In genomic region chr6:75268121-75268987, GRCh38 we compare ENCODE assay signal across 13 cellular contexts. TPM values are rescaled to one million over a fixed set of nuclear protein-coding genes. Genes with fewer than 3 reads are reported as not detected.
DNase-seq lines count a peak whose midpoint lies in the region; ATAC-seq and TF ChIP-seq lines count a peak whose summit lies in the region.
"Had no signal": no experiment of that assay in that cellular context is flagged by ENCODE, and none has a peak within 500 bp of the region (broad histone marks: within the 10 kb centered on the region; RNA-seq: fewer than 3 reads in every experiment).

No MANE protein-coding gene starts in this region.

- H4K20me1 ChIP-seq in hepatocyte (ENCODE audit: insufficient read depth, poor library complexity, severe bottlenecking) = peaks cover 14% of the 10 kb centered on the region

- CTCF ChIA-PET in activated CD8-positive, alpha-beta T cell treated with anti-CD3 and anti-CD28 coated beads for 36 hours (lab: Charles Lee) = interaction anchor here (0.6 to 3.3 kb wide), 17 partner anchors 7 to 431 kb away, joined by 3 to 41 read pairs (median 7); partner anchors contain the start of genes COX7A2 and TMEM30A
- CTCF ChIA-PET in activated CD8-positive, alpha-beta T cell treated with anti-CD3 and anti-CD28 coated beads, Interleukin-2, amount 10 ng/mL, durations not matched to agents 7 days and 5 days (lab: Charles Lee) = interaction anchor here (0.7 to 6.8 kb wide), 8 partner anchors 12 to 259 kb away, joined by 3 to 101 read pairs (median 4); partner anchors contain the start of gene TMEM30A

- no peaks in the 10 kb centered on the region for H3K27me3 ChIP-seq in RWPE2 (ENCODE audit: insufficient read depth, poor library complexity, severe bottlenecking)
- H3K27me3 ChIP-seq in hepatocyte = no peaks in the 10 kb centered on the region
- H3K27me3 ChIP-seq: right lobe of liver had no signal

- H3K9me3 ChIP-seq in RWPE2 (ENCODE audit: severe bottlenecking) (no peaks in the 10 kb centered on the region), hepatocyte (ENCODE audit: low read depth) (no peaks in the 10 kb centered on the region)
- H3K9me3 ChIP-seq: right lobe of liver had no signal

- peak; percentile 71 for ATAC-seq in activated CD8-positive, alpha-beta T cell treated with anti-CD3 and anti-CD28 coated beads for 36 hours
- no peak for ATAC-seq in activated CD8-positive, alpha-beta T cell treated with anti-CD3 and anti-CD28 coated beads, Interleukin-2, amount 10 ng/mL, durations not matched to agents 7 days and 5 days
- ATAC-seq in RWPE2 (ENCODE audit: low read depth) (peak; percentile 73), HG03520 (IDR thresholded peaks at IDR 0.05; ENCODE audit: unreplicated experiment) (no peak), GM18909 (IDR thresholded peaks at IDR 0.05; ENCODE audit: poor library complexity, unreplicated experiment) (no peak)
- peak; percentile 65 for ATAC-seq in stimulated activated naive CD8-positive, alpha-beta T cell treated with anti-CD3 and anti-CD28 coated beads, Interleukin-15, Interleukin-2, amounts not matched to agents 100 U/mL and 50 U/mL, for 24 hours
- ATAC-seq: stimulated activated naive B cell treated with anti-CD40 and anti-IgM and Interleukin-4, amounts not matched to agents 10 μg/mL and 1 μg/mL and 100 μg/mL, for 72 hours had no signal

- H3K36me3 Mint-ChIP-seq in activated CD8-positive, alpha-beta T cell treated with anti-CD3 and anti-CD28 coated beads for 36 hours (ENCODE audit: low read depth) = peaks cover 29% of the 10 kb centered on the region
- H3K36me3 Mint-ChIP-seq in activated CD8-positive, alpha-beta T cell treated with anti-CD3 and anti-CD28 coated beads, Interleukin-2, amount 10 ng/mL, durations not matched to agents 7 days and 5 days (ENCODE audit: low read depth) = peaks cover 29% of the 10 kb centered on the region

- DNase-seq in activated CD8-positive, alpha-beta T cell treated with anti-CD3 and anti-CD28 coated beads for 36 hours = no peak
- no peak for DNase-seq in activated CD8-positive, alpha-beta T cell treated with anti-CD3 and anti-CD28 coated beads, Interleukin-2, amount 10 ng/mL, durations not matched to agents 7 days and 5 days
- no peak for DNase-seq in RWPE2 (ENCODE audit: low spot score)
- DNase-seq in hepatocyte (ENCODE audit: low spot score) = no peak
- DNase-seq in stimulated activated naive CD8-positive, alpha-beta T cell treated with anti-CD3 and anti-CD28 coated beads, Interleukin-15, Interleukin-2, amounts not matched to agents 100 U/mL and 50 U/mL, for 24 hours = no peak
- no peak for DNase-seq in NOMO-1 treated with DMSO at 0.1 percent for 48 hours (lab: John Stamatoyannopoulos, UW; ENCODE audit: unreplicated experiment)
- DNase-seq: activated naive CD8-positive, alpha-beta T cell treated with anti-CD3 and anti-CD28 coated beads, Interleukin-2, amount 10 ng/mL, durations not matched to agents 7 days and 5 days; NCI-H2081; right lobe of liver; stimulated activated naive B cell treated with anti-CD40 and anti-IgM and Interleukin-4, amounts not matched to agents 10 μg/mL and 1 μg/mL and 100 μg/mL, for 72 hours had no signal

- 79% methylated on average over 5 of the region's 5 CpGs for WGBS in hepatocyte (ENCODE audit: low lambda C conversion rate, missing lambda C conversion rate)

- H3K4me3 ChIP-seq in RWPE2 (ENCODE audit: severe bottlenecking) (no peak overlapping the region), hepatocyte (no peak overlapping the region)
- H3K4me3 ChIP-seq: right lobe of liver had no signal

- TF ChIP-seq CTCF in activated CD8-positive, alpha-beta T cell treated with anti-CD3 and anti-CD28 coated beads for 36 hours (IDR thresholded peaks at IDR 0.05) = no peak
- no peak for TF ChIP-seq CTCF in RWPE2 (IDR thresholded peaks at IDR 0.05; ENCODE audit: poor library complexity, severe bottlenecking)
- no peak for TF ChIP-seq CTCF in hepatocyte (IDR thresholded peaks at IDR 0.05; ENCODE audit: poor library complexity)

- H3K4me2 ChIP-seq in hepatocyte = peak overlapping the region; percentile 12

- peaks cover 52% of the 10 kb centered on the region for H3K36me3 ChIP-seq in RWPE2 (ENCODE audit: low read depth)
- H3K36me3 ChIP-seq in hepatocyte (replicated peaks; ENCODE audit: insufficient read depth, low read depth) = no peaks in the 10 kb centered on the region

- no peak overlapping the region for H3K4me3 Mint-ChIP-seq in activated CD8-positive, alpha-beta T cell treated with anti-CD3 and anti-CD28 coated beads for 36 hours
- H3K4me3 Mint-ChIP-seq in activated CD8-positive, alpha-beta T cell treated with anti-CD3 and anti-CD28 coated beads, Interleukin-2, amount 10 ng/mL, durations not matched to agents 7 days and 5 days = no peak overlapping the region
- H3K4me3 Mint-ChIP-seq: activated naive CD8-positive, alpha-beta T cell treated with anti-CD3 and anti-CD28 coated beads, Interleukin-2, amount 10 ng/mL, durations not matched to agents 7 days and 5 days; stimulated activated naive B cell treated with anti-CD40 and anti-IgM and Interleukin-4, amounts not matched to agents 10 μg/mL and 1 μg/mL and 100 μg/mL, for 72 hours had no signal

- POLR2A ChIA-PET in activated CD8-positive, alpha-beta T cell treated with anti-CD3 and anti-CD28 coated beads for 36 hours (lab: Charles Lee) = interaction anchor here (0.8 kb wide), 1 partner anchor 332 kb away, joined by 3 read pairs; no protein-coding TSS in a partner anchor
- POLR2A ChIA-PET in activated CD8-positive, alpha-beta T cell treated with anti-CD3 and anti-CD28 coated beads, Interleukin-2, amount 10 ng/mL, durations not matched to agents 7 days and 5 days (lab: Charles Lee) = interaction anchor here (0.6 to 1.8 kb wide), 3 partner anchors 15 to 25 kb away, joined by 3 to 11 read pairs (median 3); partner anchors contain the start of gene COX7A2

- H3K27me3 Mint-ChIP-seq in activated CD8-positive, alpha-beta T cell treated with anti-CD3 and anti-CD28 coated beads for 36 hours = no peaks in the 10 kb centered on the region
- no peaks in the 10 kb centered on the region for H3K27me3 Mint-ChIP-seq in activated CD8-positive, alpha-beta T cell treated with anti-CD3 and anti-CD28 coated beads, Interleukin-2, amount 10 ng/mL, durations not matched to agents 7 days and 5 days (ENCODE audit: low read depth)
- H3K27me3 Mint-ChIP-seq: activated naive CD8-positive, alpha-beta T cell treated with anti-CD3 and anti-CD28 coated beads, Interleukin-2, amount 10 ng/mL, durations not matched to agents 7 days and 5 days; stimulated activated naive B cell treated with anti-CD40 and anti-IgM and Interleukin-4, amounts not matched to agents 10 μg/mL and 1 μg/mL and 100 μg/mL, for 72 hours had no signal

- H3K4me1 ChIP-seq in RWPE2 (ENCODE audit: insufficient read depth, poor library complexity, severe bottlenecking) = peaks cover 23% of the 10 kb centered on the region
- H3K4me1 ChIP-seq in hepatocyte (ENCODE audit: insufficient read depth) = peaks cover 14% of the 10 kb centered on the region

- H3K27ac ChIP-seq in RWPE2 (ENCODE audit: poor library complexity, severe bottlenecking) (peak overlapping the region; percentile 4), hepatocyte (peak overlapping the region; percentile 17)
- H3K27ac ChIP-seq: right lobe of liver had no signal

- peaks cover 2% of the 10 kb centered on the region for H3K9me3 Mint-ChIP-seq in activated CD8-positive, alpha-beta T cell treated with anti-CD3 and anti-CD28 coated beads for 36 hours
- H3K9me3 Mint-ChIP-seq in activated CD8-positive, alpha-beta T cell treated with anti-CD3 and anti-CD28 coated beads, Interleukin-2, amount 10 ng/mL, durations not matched to agents 7 days and 5 days (ENCODE audit: insufficient read depth) = no peaks in the 10 kb centered on the region
- H3K9me3 Mint-ChIP-seq: activated naive CD8-positive, alpha-beta T cell treated with anti-CD3 and anti-CD28 coated beads, Interleukin-2, amount 10 ng/mL, durations not matched to agents 7 days and 5 days had no signal

- H3K27ac Mint-ChIP-seq in activated CD8-positive, alpha-beta T cell treated with anti-CD3 and anti-CD28 coated beads for 36 hours = peak overlapping the region; percentile 44
- no peak overlapping the region for H3K27ac Mint-ChIP-seq in activated CD8-positive, alpha-beta T cell treated with anti-CD3 and anti-CD28 coated beads, Interleukin-2, amount 10 ng/mL, durations not matched to agents 7 days and 5 days
- H3K27ac Mint-ChIP-seq: activated naive CD8-positive, alpha-beta T cell treated with anti-CD3 and anti-CD28 coated beads, Interleukin-2, amount 10 ng/mL, durations not matched to agents 7 days and 5 days; stimulated activated naive B cell treated with anti-CD40 and anti-IgM and Interleukin-4, amounts not matched to agents 10 μg/mL and 1 μg/mL and 100 μg/mL, for 72 hours; T-helper 1 cell treated with Interleukin-12 subunit alpha and Interleukin-12 subunit beta and Interleukin-4 antibody, amounts not matched to agents 30 μg/mL and 1 μg/mL, for 36 hours had no signal

- peaks cover 93% of the 10 kb centered on the region for H3K79me2 ChIP-seq in hepatocyte

- peaks cover 52% of the 10 kb centered on the region for H3K4me1 Mint-ChIP-seq in activated CD8-positive, alpha-beta T cell treated with anti-CD3 and anti-CD28 coated beads for 36 hours (ENCODE audit: low read depth)
- H3K4me1 Mint-ChIP-seq in activated CD8-positive, alpha-beta T cell treated with anti-CD3 and anti-CD28 coated beads, Interleukin-2, amount 10 ng/mL, durations not matched to agents 7 days and 5 days (ENCODE audit: low read depth) = peaks cover 25% of the 10 kb centered on the region

- no peaks in the 10 kb centered on the region for H3K9me2 ChIP-seq in hepatocyte (replicated peaks; ENCODE audit: insufficient read depth)

- no peak overlapping the region for H2AFZ ChIP-seq in hepatocyte

- intact Hi-C loops in activated CD8-positive, alpha-beta T cell treated with anti-CD3 and anti-CD28 coated beads for 36 hours (cut with micrococcal nuclease) = loop anchor here (10.0 kb wide), 1 partner anchor 256 kb away; no protein-coding TSS in a partner anchor

RNA-seq across cellular contexts. Expression of gene TMEM30A, which starts 16.2 kb away (rescaled TPM):
- total RNA-seq in activated CD8-positive, alpha-beta T cell treated with anti-CD3 and anti-CD28 coated beads for 36 hours = 10 to 100 TPM; 39.7 to 39.9 TPM
- total RNA-seq in activated CD8-positive, alpha-beta T cell treated with anti-CD3 and anti-CD28 coated beads, Interleukin-2, amount 10 ng/mL, durations not matched to agents 7 days and 5 days = 10 to 100 TPM; 50.2 to 56.4 TPM
- 159 and 165 TPM in 2 replicates for total RNA-seq in hepatocyte
- polyA plus RNA-seq in hepatocyte = 71.1 and 71.5 TPM in 2 replicates

RNA-seq across cellular contexts. Expression of gene COX7A2, which starts 24.8 kb away (rescaled TPM):
- total RNA-seq in activated CD8-positive, alpha-beta T cell treated with anti-CD3 and anti-CD28 coated beads for 36 hours = 100 to 1,000 TPM; 481 to 485 TPM
- 100 to 1,000 TPM; 430 to 441 TPM for total RNA-seq in activated CD8-positive, alpha-beta T cell treated with anti-CD3 and anti-CD28 coated beads, Interleukin-2, amount 10 ng/mL, durations not matched to agents 7 days and 5 days
- 167 and 465 TPM in 2 replicates for total RNA-seq in hepatocyte
- 635 and 703 TPM in 2 replicates for polyA plus RNA-seq in hepatocyte

Comparison
In these comparisons a context has a peak if more than half of its experiments do, and no peak if none do; other contexts are left out.
1. ATAC-seq: peak in activated CD8-positive, alpha-beta T cell treated with anti-CD3 and anti-CD28 coated beads for 36 hours (single experiment), RWPE2 (single experiment) and stimulated activated naive CD8-positive, alpha-beta T cell treated with anti-CD3 and anti-CD28 coated beads, Interleukin-15, Interleukin-2, amounts not matched to agents 100 U/mL and 50 U/mL, for 24 hours (single experiment); none in activated CD8-positive, alpha-beta T cell treated with anti-CD3 and anti-CD28 coated beads, Interleukin-2, amount 10 ng/mL, durations not matched to agents 7 days and 5 days (single experiment), HG03520 (single experiment) and GM18909 (single experiment).